ENCODE assay signal across 1 cellular context in the genomic region with DNA sequence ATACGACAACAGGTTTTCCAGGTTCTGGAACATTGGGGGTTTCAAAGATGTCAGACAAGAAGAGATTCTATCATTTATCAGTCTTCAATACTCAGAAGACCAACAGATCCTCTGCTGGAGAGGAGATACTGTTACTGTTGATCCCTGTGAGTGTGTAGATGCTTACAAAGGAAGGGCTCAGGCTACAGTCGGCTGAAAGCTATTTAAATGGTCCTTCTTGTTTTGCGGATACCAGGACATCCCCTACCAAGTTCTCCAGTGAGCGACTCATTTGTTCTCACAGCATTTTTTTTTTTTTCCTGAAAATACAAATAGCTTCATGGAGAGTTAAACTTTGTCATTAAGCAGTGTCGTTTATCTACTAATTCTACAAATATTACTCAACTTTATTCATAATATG.
A peak's percentile ranks its signal among the peaks of the same experiment; 100 is the strongest.
TF ChIP-seq lines count a peak whose summit lies in the region.

No MANE protein-coding gene starts in this region.

TF ChIP-seq in GM23338, 12 proteins besides CTCF, POLR2A, EP300 and RAD21 (continued from another document):
- TF ChIP-seq, protein P1, sequence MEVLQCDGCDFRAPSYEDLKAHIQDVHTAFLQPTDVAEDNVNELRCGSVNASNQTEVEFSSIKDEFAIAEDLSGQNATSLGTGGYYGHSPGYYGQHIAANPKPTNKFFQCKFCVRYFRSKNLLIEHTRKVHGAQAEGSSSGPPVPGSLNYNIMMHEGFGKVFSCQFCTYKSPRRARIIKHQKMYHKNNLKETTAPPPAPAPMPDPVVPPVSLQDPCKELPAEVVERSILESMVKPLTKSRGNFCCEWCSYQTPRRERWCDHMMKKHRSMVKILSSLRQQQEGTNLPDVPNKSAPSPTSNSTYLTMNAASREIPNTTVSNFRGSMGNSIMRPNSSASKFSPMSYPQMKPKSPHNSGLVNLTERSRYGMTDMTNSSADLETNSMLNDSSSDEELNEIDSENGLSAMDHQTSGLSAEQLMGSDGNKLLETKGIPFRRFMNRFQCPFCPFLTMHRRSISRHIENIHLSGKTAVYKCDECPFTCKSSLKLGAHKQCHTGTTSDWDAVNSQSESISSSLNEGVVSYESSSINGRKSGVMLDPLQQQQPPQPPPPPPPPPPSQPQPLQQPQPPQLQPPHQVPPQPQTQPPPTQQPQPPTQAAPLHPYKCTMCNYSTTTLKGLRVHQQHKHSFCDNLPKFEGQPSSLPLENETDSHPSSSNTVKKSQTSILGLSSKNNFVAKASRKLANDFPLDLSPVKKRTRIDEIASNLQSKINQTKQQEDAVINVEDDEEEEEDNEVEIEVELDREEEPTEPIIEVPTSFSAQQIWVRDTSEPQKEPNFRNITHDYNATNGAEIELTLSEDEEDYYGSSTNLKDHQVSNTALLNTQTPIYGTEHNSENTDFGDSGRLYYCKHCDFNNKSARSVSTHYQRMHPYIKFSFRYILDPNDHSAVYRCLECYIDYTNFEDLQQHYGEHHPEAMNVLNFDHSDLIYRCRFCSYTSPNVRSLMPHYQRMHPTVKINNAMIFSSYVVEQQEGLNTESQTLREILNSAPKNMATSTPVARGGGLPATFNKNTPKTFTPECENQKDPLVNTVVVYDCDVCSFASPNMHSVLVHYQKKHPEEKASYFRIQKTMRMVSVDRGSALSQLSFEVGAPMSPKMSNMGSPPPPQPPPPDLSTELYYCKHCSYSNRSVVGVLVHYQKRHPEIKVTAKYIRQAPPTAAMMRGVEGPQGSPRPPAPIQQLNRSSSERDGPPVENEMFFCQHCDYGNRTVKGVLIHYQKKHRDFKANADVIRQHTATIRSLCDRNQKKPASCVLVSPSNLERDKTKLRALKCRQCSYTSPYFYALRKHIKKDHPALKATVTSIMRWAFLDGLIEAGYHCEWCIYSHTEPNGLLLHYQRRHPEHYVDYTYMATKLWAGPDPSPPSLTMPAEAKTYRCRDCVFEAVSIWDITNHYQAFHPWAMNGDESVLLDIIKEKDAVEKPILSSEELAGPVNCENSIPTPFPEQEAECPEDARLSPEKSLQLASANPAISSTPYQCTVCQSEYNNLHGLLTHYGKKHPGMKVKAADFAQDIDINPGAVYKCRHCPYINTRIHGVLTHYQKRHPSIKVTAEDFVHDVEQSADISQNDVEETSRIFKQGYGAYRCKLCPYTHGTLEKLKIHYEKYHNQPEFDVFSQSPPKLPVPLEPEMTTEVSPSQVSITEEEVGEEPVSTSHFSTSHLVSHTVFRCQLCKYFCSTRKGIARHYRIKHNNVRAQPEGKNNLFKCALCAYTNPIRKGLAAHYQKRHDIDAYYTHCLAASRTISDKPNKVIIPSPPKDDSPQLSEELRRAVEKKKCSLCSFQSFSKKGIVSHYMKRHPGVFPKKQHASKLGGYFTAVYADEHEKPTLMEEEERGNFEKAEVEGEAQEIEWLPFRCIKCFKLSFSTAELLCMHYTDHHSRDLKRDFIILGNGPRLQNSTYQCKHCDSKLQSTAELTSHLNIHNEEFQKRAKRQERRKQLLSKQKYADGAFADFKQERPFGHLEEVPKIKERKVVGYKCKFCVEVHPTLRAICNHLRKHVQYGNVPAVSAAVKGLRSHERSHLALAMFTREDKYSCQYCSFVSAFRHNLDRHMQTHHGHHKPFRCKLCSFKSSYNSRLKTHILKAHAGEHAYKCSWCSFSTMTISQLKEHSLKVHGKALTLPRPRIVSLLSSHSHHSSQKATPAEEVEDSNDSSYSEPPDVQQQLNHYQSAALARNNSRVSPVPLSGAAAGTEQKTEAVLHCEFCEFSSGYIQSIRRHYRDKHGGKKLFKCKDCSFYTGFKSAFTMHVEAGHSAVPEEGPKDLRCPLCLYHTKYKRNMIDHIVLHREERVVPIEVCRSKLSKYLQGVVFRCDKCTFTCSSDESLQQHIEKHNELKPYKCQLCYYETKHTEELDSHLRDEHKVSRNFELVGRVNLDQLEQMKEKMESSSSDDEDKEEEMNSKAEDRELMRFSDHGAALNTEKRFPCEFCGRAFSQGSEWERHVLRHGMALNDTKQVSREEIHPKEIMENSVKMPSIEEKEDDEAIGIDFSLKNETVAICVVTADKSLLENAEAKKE (CRISPR knock-in tag; IDR thresholded peaks at IDR 0.05): peak; percentile 50; the same call in 1 of the 2 replicates
- TF ChIP-seq EZH2 (IDR thresholded peaks at IDR 0.05; ENCODE audit: low read depth, unreplicated experiment): no peak
- no peak for TF ChIP-seq POLR2AphosphoS5 (IDR thresholded peaks at IDR 0.05; ENCODE audit: low read depth)
